In genomic region chr9:74940600-74940999, GRCh38 we compare ENCODE assay signal across 14 cellular contexts. TPM values are rescaled to one million over a fixed set of nuclear protein-coding genes. Genes with fewer than 3 reads are reported as not detected.
DNase-seq lines count a peak whose midpoint lies in the region; ATAC-seq, FAIRE-seq and TF ChIP-seq lines count a peak whose summit lies in the region.
"Had no signal": no experiment of that assay in that cellular context is flagged by ENCODE, and none has a peak within 500 bp of the region (broad histone marks: within the 10 kb centered on the region; RNA-seq: fewer than 3 reads in every experiment).

No MANE protein-coding gene starts in this region.

- CTCF ChIA-PET in K562 (lab: Yijun Ruan, JAX; ENCODE audit: low intra/inter-chr PET ratio), result no interaction called here
- CTCF ChIA-PET in CD8-positive, alpha-beta T cell (lab: Charles Lee), result interaction anchor here (2.5 kb wide), 1 partner anchor 11 kb away, joined by 8 read pairs; the partner anchor contains the start of gene C9orf40

- H3K27me3 Mint-ChIP-seq in CD8-positive, alpha-beta T cell (ENCODE audit: low read depth), result no peaks in the 10 kb centered on the region

- in situ Hi-C loops in K562 (cut with MboI), result no loop called here

- 37% methylated on average over 3 of the region's 4 CpGs for WGBS in K562 (ENCODE audit: insufficient coverage, low coverage, missing lambda C conversion rate)
- WGBS in right lobe of liver (ENCODE audit: insufficient coverage, low coverage, low lambda C conversion rate, missing lambda C conversion rate), result 34% methylated on average over 4 of the region's 4 CpGs
- WGBS in esophagus muscularis mucosa, result 74% methylated on average over 4 of the region's 4 CpGs

- H2AFZ ChIP-seq in K562 (ENCODE audit: low read depth, low read length), result peak overlapping the region; percentile 47; the same call in 1 of the 2 replicates

- no peaks in the 10 kb centered on the region for H3K36me3 Mint-ChIP-seq in CD8-positive, alpha-beta T cell

- no peak for TF ChIP-seq POLR2A in K562 (conservative IDR thresholded peaks at IDR 0.05)
- no peak for TF ChIP-seq POLR2A in right lobe of liver (IDR thresholded peaks at IDR 0.05)
- no peak for TF ChIP-seq POLR2A in esophagus muscularis mucosa (IDR thresholded peaks at IDR 0.05; ENCODE audit: low read depth)

- BruUV-seq in K562 (replicated peaks; lab: Mats Ljungman, UMichigan), result no TSS peak

- H3K4me2 ChIP-seq in K562 (ENCODE audit: insufficient read depth, low read length), result no peak overlapping the region

- H3K9ac ChIP-seq in K562 (ENCODE audit: insufficient read depth in 1 of 2, low read depth in 2 of 2, low read length in 2 of 2), result no peak overlapping the region

- FAIRE-seq in K562 (lab: Jason Lieb, UNC), result no peak
- FAIRE-seq: RCC 7860 had no signal

- no peak for TF ChIP-seq RAD21 in K562 (CRISPR knock-in tag; conservative IDR thresholded peaks at IDR 0.05 in 1 of 2, IDR thresholded peaks at IDR 0.05 in 1 of 2)

- no peaks in the 10 kb centered on the region for H3K9me3 ChIP-seq in K562 (replicated peaks; ENCODE audit: control insufficient read depth, insufficient read depth, low read depth, low read length)
- no peaks in the 10 kb centered on the region for H3K9me3 ChIP-seq in right lobe of liver
- H3K9me3 ChIP-seq in CD8-positive, alpha-beta T cell (ENCODE audit: low read length), result no peaks in the 10 kb centered on the region
- H3K9me3 ChIP-seq in esophagus muscularis mucosa, result no peaks in the 10 kb centered on the region
- H3K9me3 ChIP-seq: ascending aorta, stomach had no signal

- POLR2A ChIA-PET in K562 (lab: Yijun Ruan, JAX), result interaction anchor here (0.5 kb wide), 1 partner anchor 1954 kb away, joined by 3 read pairs; no protein-coding TSS in a partner anchor
- POLR2A ChIA-PET in CD8-positive, alpha-beta T cell (lab: Charles Lee), result no interaction called here

- H3K27ac ChIP-seq in K562 (ENCODE audit: extremely low read depth, low read depth, low read length) (no peak overlapping the region), right lobe of liver (no peak overlapping the region), esophagus muscularis mucosa (replicated peaks in 1 of 4) (no peak overlapping the region)
- H3K27ac ChIP-seq in CD8-positive, alpha-beta T cell (ENCODE audit: low read depth, low read length), result no peak overlapping the region
- H3K27ac ChIP-seq: ascending aorta, stomach had no signal

- DNase-seq in M059J (ENCODE audit: low read depth), result peak; percentile 73
- peak in 1 of 4 experiments; percentile 11 for DNase-seq in K562 (ENCODE audit: extremely low read depth in 1 of 4, low spot score in 3 of 4)
- peak in 1 of 3 donors; percentile 56 for DNase-seq in right lobe of liver
- no peak for DNase-seq in CD8-positive, alpha-beta T cell
- DNase-seq in esophagus muscularis mucosa (ENCODE audit: extremely low spot score), result no peak
- DNase-seq: NCI-H1694 treated with DMSO at 0.1 percent for 48 hours; stimulated activated CD4-positive, alpha-beta T cell treated with anti-CD3 and anti-CD28 coated beads, Interleukin-4, amount 100 ng/mL, for 4 hours; stomach; T1000 had no signal

- no peaks in the 10 kb centered on the region for H3K36me3 ChIP-seq in K562 (ENCODE audit: control insufficient read depth, insufficient read depth, low read length)
- H3K36me3 ChIP-seq in right lobe of liver, result no peaks in the 10 kb centered on the region
- H3K36me3 ChIP-seq in CD8-positive, alpha-beta T cell (ENCODE audit: insufficient read depth, low read length), result no peaks in the 10 kb centered on the region
- H3K36me3 ChIP-seq in esophagus muscularis mucosa, result no peaks in the 10 kb centered on the region
- H3K36me3 ChIP-seq: ascending aorta, stomach had no signal

- ATAC-seq in GM21619 (IDR thresholded peaks at IDR 0.05; ENCODE audit: unreplicated experiment) (peak; percentile 52), K562 (peak; percentile 54), right lobe of liver (peak; percentile 18 to 99 (median 98)), HG02885 (IDR thresholded peaks at IDR 0.05; ENCODE audit: poor library complexity, unreplicated experiment) (no peak), HG03039 (IDR thresholded peaks at IDR 0.05; ENCODE audit: unreplicated experiment) (no peak)
- no peak for ATAC-seq in CD8-positive, alpha-beta T cell

- peaks cover 3% of the 10 kb centered on the region for H3K9me3 Mint-ChIP-seq in CD8-positive, alpha-beta T cell

- no peaks in the 10 kb centered on the region for H4K20me1 ChIP-seq in K562 (replicated peaks; ENCODE audit: control insufficient read depth, insufficient read depth, low read length)

- H3K4me3 Mint-ChIP-seq in CD8-positive, alpha-beta T cell, result no peak overlapping the region

- no peak overlapping the region for H3K27ac Mint-ChIP-seq in CD8-positive, alpha-beta T cell

- intact Hi-C loops in K562 (cut with micrococcal nuclease), result no loop called here
- intact Hi-C loops in right lobe of liver (cut with DNase I), result no loop called here
- intact Hi-C loops in CD8-positive, alpha-beta T cell (cut with DNase I, micrococcal nuclease), result no loop called here
- intact Hi-C loops in esophagus muscularis mucosa (cut with DNase I), result no loop called here

- no peaks in the 10 kb centered on the region for H3K79me2 ChIP-seq in K562 (ENCODE audit: control insufficient read depth, insufficient read depth, low read length)

- peaks cover 0 to 4% of the 10 kb centered on the region in 2 experiments; a peak in 2 of 5 replicates for H3K4me1 ChIP-seq in K562 (replicated peaks in 1 of 2; ENCODE audit: control insufficient read depth in 2 of 2, insufficient read depth in 2 of 2, low read length in 2 of 2)
- H3K4me1 ChIP-seq in right lobe of liver, result no peaks in the 10 kb centered on the region
- H3K4me1 ChIP-seq in CD8-positive, alpha-beta T cell (ENCODE audit: insufficient read depth, low read length), result no peaks in the 10 kb centered on the region
- no peaks in the 10 kb centered on the region for H3K4me1 ChIP-seq in esophagus muscularis mucosa
- H3K4me1 ChIP-seq: ascending aorta, stomach had no signal

- TF ChIP-seq EP300 in K562 (IDR thresholded peaks at IDR 0.05; ENCODE audit: low read length) (no peak), esophagus muscularis mucosa (IDR thresholded peaks at IDR 0.05) (no peak)

- no peaks in the 10 kb centered on the region for H3K9me1 ChIP-seq in K562 (ENCODE audit: control insufficient read depth, insufficient read depth, low read length)

- TF ChIP-seq CTCF in K562 (IDR thresholded peaks at IDR 0.05 in 2 of 3, conservative IDR thresholded peaks at IDR 0.05 in 1 of 3; ENCODE audit: insufficient read depth in 2 of 3, low read depth in 1 of 3, low read length in 3 of 3), result no peak
- TF ChIP-seq CTCF in right lobe of liver (IDR thresholded peaks at IDR 0.05), result peak in 3 of 4 donors; percentile 32 to 42 (median 38)
- no peak for TF ChIP-seq CTCF in CD8-positive, alpha-beta T cell (IDR thresholded peaks at IDR 0.05)
- TF ChIP-seq CTCF in esophagus muscularis mucosa (IDR thresholded peaks at IDR 0.05), result no peak

- peaks cover 7% of the 10 kb centered on the region for H3K4me1 Mint-ChIP-seq in CD8-positive, alpha-beta T cell (ENCODE audit: low read depth)

- no peaks in the 10 kb centered on the region for H3K27me3 ChIP-seq in K562 (ENCODE audit: control insufficient read depth in 2 of 2, insufficient read depth in 2 of 2, low read length in 2 of 2)
- no peaks in the 10 kb centered on the region for H3K27me3 ChIP-seq in right lobe of liver
- H3K27me3 ChIP-seq in CD8-positive, alpha-beta T cell (ENCODE audit: insufficient read depth, low read length), result no peaks in the 10 kb centered on the region
- H3K27me3 ChIP-seq in esophagus muscularis mucosa, result no peaks in the 10 kb centered on the region
- H3K27me3 ChIP-seq: ascending aorta, stomach had no signal

- H3K4me3 ChIP-seq in K562, result no peak overlapping the region
- H3K4me3 ChIP-seq in right lobe of liver, result no peak overlapping the region
- no peak overlapping the region for H3K4me3 ChIP-seq in CD8-positive, alpha-beta T cell (ENCODE audit: low read depth, low read length)
- H3K4me3 ChIP-seq in esophagus muscularis mucosa, result no peak overlapping the region
- H3K4me3 ChIP-seq: ascending aorta, stomach had no signal

RNA-seq across cellular contexts. Expression of gene C9orf40, which starts 12.1 kb away (rescaled TPM):
- total RNA-seq in M059J (2014; rRNA removed; shearing (Covaris generic)), result 21.6 and 29.2 TPM in 2 replicates
- total RNA-seq in K562 (2011; cell fraction: chromatin; rRNA removed; ENCODE audit: low replicate concordance), result 2.1 and 7.9 TPM in 2 replicates
- total RNA-seq in K562 (2011; cell fraction: nucleolus; rRNA removed), result 4.3 and 4.5 TPM in 2 replicates
- 5.4 and 5.5 TPM in 2 replicates for total RNA-seq in K562 (2011; cell fraction: nucleoplasm; rRNA removed)
- total RNA-seq in K562 (2014; rRNA removed), result 8.0 and 9.7 TPM in 2 replicates
- total RNA-seq in K562 (2014; rRNA removed; fragmentation: Illumina TruSeq; extraction: Trizol), result 8.6 and 8.9 TPM in 2 replicates
- 10.0 and 10.3 TPM in 2 replicates for total RNA-seq in K562 (2015; rRNA removed; fragmentation: Illumina TruSeq; extraction: Trizol)
- 17.3 and 18.8 TPM in 2 replicates for total RNA-seq in K562 (2021)
- polyA plus RNA-seq in K562 (2011; rRNA removed), result 7.5 and 8.7 TPM in 2 replicates
- 3.8 and 10.1 TPM in 2 replicates for polyA plus RNA-seq in K562 (2011; cell fraction: cytosol; rRNA removed)
- 4.7 and 5.4 TPM in 2 replicates for polyA plus RNA-seq in K562 (2011; cell fraction: nucleus; rRNA removed)
- 12.1 and 14.4 TPM in 2 replicates for polyA plus RNA-seq in K562 (2012)
- polyA plus RNA-seq in K562 (2014; fragmentation: Illumina TruSeq; extraction: Trizol), result 6.7 and 7.3 TPM in 2 replicates
- 1 to 10 TPM; 5.6 to 5.8 TPM for polyA plus RNA-seq in K562 (2014; fragmentation: Nextera tagmentation; extraction: Ambion mirVana)
- polyA plus RNA-seq in K562 (2014; rRNA removed), result 12.9 and 16.3 TPM in 2 replicates
- polyA minus RNA-seq in K562 (2011; rRNA and poly(A)+ RNA removed), result 3.4 and 4.8 TPM in 2 replicates
- 4.3 and 5.3 TPM in 2 replicates for polyA minus RNA-seq in K562 (2011; cell fraction: cytosol; rRNA and poly(A)+ RNA removed)
- polyA minus RNA-seq in K562 (2011; cell fraction: nucleus; rRNA and poly(A)+ RNA removed), result 7.1 and 7.3 TPM in 2 replicates
- total RNA-seq in right lobe of liver, result 1 to 10 TPM; 1.6 to 4.0 (median 3.0) TPM
- 1 to 10 TPM; 1.5 to 2.3 TPM for total RNA-seq in CD8-positive, alpha-beta T cell
- 1 to 10 TPM; 4.0 to 6.2 (median 5.5) TPM for total RNA-seq in esophagus muscularis mucosa

RNA-seq across cellular contexts. Expression of gene TRPM6, which starts 52.9 kb away (rescaled TPM):
- total RNA-seq in M059J (2014; rRNA removed; shearing (Covaris generic)), result 0.49 and 1.6 TPM in 2 replicates
- 0.05 and 0.32 TPM in 2 replicates for total RNA-seq in K562 (2011; cell fraction: chromatin; rRNA removed; ENCODE audit: low replicate concordance)
- total RNA-seq in K562 (2011; cell fraction: nucleolus; rRNA removed), result not detected in 2 replicates
- 0.07 TPM in 1 of 2 replicates, not detected in the other for total RNA-seq in K562 (2011; cell fraction: nucleoplasm; rRNA removed)
- total RNA-seq in K562 (2014; rRNA removed), result 0.04 and 0.05 TPM in 2 replicates
- 0.13 and 0.15 TPM in 2 replicates for total RNA-seq in K562 (2014; rRNA removed; fragmentation: Illumina TruSeq; extraction: Trizol)
- 0.08 and 0.14 TPM in 2 replicates for total RNA-seq in K562 (2015; rRNA removed; fragmentation: Illumina TruSeq; extraction: Trizol)
- total RNA-seq in K562 (2021), result 0.11 and 0.13 TPM in 2 replicates
- 0.03 TPM in 1 of 2 replicates, not detected in the other for polyA plus RNA-seq in K562 (2011; rRNA removed)
- polyA plus RNA-seq in K562 (2011; cell fraction: cytosol; rRNA removed), result under 0.01 TPM in 1 of 2 replicates, not detected in the other
- 0.01 TPM in 2 replicates for polyA plus RNA-seq in K562 (2011; cell fraction: nucleus; rRNA removed)
- 0.07 and 0.09 TPM in 2 replicates for polyA plus RNA-seq in K562 (2012)
- 0.06 and 0.16 TPM in 2 replicates for polyA plus RNA-seq in K562 (2014; fragmentation: Illumina TruSeq; extraction: Trizol)
- under 1 TPM; 0.07 to 0.08 TPM for polyA plus RNA-seq in K562 (2014; fragmentation: Nextera tagmentation; extraction: Ambion mirVana)
- polyA plus RNA-seq in K562 (2014; rRNA removed), result 0.09 and 0.23 TPM in 2 replicates
- 0.03 and 0.04 TPM in 2 replicates for polyA minus RNA-seq in K562 (2011; rRNA and poly(A)+ RNA removed)
- polyA minus RNA-seq in K562 (2011; cell fraction: cytosol; rRNA and poly(A)+ RNA removed), result not detected in 2 replicates
- under 0.01 TPM in 1 of 2 replicates, not detected in the other for polyA minus RNA-seq in K562 (2011; cell fraction: nucleus; rRNA and poly(A)+ RNA removed)
- total RNA-seq in right lobe of liver, result under 1 TPM in 5 of 6 experiments, not detected in 1; 0.05 to 0.24 (median 0.15) TPM
- total RNA-seq in CD8-positive, alpha-beta T cell, result not detected
- total RNA-seq in esophagus muscularis mucosa, result 1 to 10 TPM in 2 of 4 donors, under 1 TPM in 2; 0.52 to 1.8 (median 1.2) TPM

Comparison
In these comparisons a context has a peak if more than half of its experiments do, and no peak if none do; other contexts are left out.
1. ATAC-seq: peak in GM21619 (single experiment), K562 (single experiment) and right lobe of liver (4 of 4); none in HG02885 (single experiment), CD8-positive, alpha-beta T cell (single experiment) and HG03039 (single experiment).
2. CTCF ChIP-seq: peak in right lobe of liver (3 of 4); none in K562 (0 of 3), CD8-positive, alpha-beta T cell (single experiment) and esophagus muscularis mucosa (0 of 3).